In genomic region chr6:30061766-30062458, GRCh38 we compare ENCODE assay signal across 1 cellular context.
TF ChIP-seq lines count a peak whose summit lies in the region.

No MANE protein-coding gene starts in this region.

TF ChIP-seq in HEK293, 187 proteins besides CTCF, POLR2A, EP300 and RAD21:
- TF ChIP-seq KLF17 (tag by site-specific recombination; IDR thresholded peaks at IDR 0.05) (no peak; the same call in 1 of the 2 replicates), ZNF776 (tag by site-specific recombination; IDR thresholded peaks at IDR 0.05; ENCODE audit: borderline replicate concordance) (no peak), REPIN1 (tag by site-specific recombination; IDR thresholded peaks at IDR 0.05; ENCODE audit: low read depth) (no peak), ZNF580 (tag by site-specific recombination; IDR thresholded peaks at IDR 0.05) (no peak), ZNF600 (tag by site-specific recombination; IDR thresholded peaks at IDR 0.05) (peak; percentile 32), ZNF670 (tag by site-specific recombination; IDR thresholded peaks at IDR 0.05; ENCODE audit: low read depth) (no peak), ZNF560 (tag by site-specific recombination; IDR thresholded peaks at IDR 0.05; ENCODE audit: borderline replicate concordance) (no peak), ZNF335 (tag by site-specific recombination; conservative IDR thresholded peaks at IDR 0.05) (peak; percentile 52; the same call in 1 of the 2 replicates), ZNF23 (tag by site-specific recombination; IDR thresholded peaks at IDR 0.05; ENCODE audit: borderline replicate concordance) (no peak), ZNF280D (tag by site-specific recombination; IDR thresholded peaks at IDR 0.05) (no peak), ZBTB44 (tag by site-specific recombination; IDR thresholded peaks at IDR 0.05) (no peak), ZIC2 (tag by site-specific recombination; IDR thresholded peaks at IDR 0.05) (no peak), ZNF777 (tag by site-specific recombination; IDR thresholded peaks at IDR 0.05; ENCODE audit: borderline replicate concordance) (0 out of 2 replicates have a peak, but pooled peaks have one; percentile 0), SP2 (tag by site-specific recombination; IDR thresholded peaks at IDR 0.05) (no peak; the same call in 1 of the 2 replicates), YY2 (tag by site-specific recombination; IDR thresholded peaks at IDR 0.05) (0 out of 2 replicates have a peak, but pooled peaks have one; percentile 39), ZNF214 (tag by site-specific recombination; IDR thresholded peaks at IDR 0.05; ENCODE audit: borderline replicate concordance) (no peak), KLF8 (tag by site-specific recombination; IDR thresholded peaks at IDR 0.05) (no peak), ZNF223 (tag by site-specific recombination; IDR thresholded peaks at IDR 0.05) (no peak), PRDM1 (tag by site-specific recombination; IDR thresholded peaks at IDR 0.05) (peak; percentile 86), SCRT2 (tag by site-specific recombination; IDR thresholded peaks at IDR 0.05) (no peak), ZBTB6 (tag by site-specific recombination; IDR thresholded peaks at IDR 0.05) (peak; percentile 56; the same call in 1 of the 2 replicates), ZBTB48 (tag by site-specific recombination; IDR thresholded peaks at IDR 0.05) (peak; percentile 84), ZBTB17 (tag by site-specific recombination; IDR thresholded peaks at IDR 0.05) (peak; percentile 86; the same call in 1 of the 2 replicates), PRDM2 (tag by site-specific recombination; IDR thresholded peaks at IDR 0.05; ENCODE audit: borderline replicate concordance) (no peak), MZF1 (tag by site-specific recombination; IDR thresholded peaks at IDR 0.05; ENCODE audit: borderline replicate concordance) (no peak), ZNF341 (tag by site-specific recombination; IDR thresholded peaks at IDR 0.05; ENCODE audit: low read depth) (peak; percentile 47; the same call in 1 of the 2 replicates)
